In genomic region chr19:10871711-10872550, GRCh38 we compare ENCODE assay signal across 7 cellular contexts. TPM values are rescaled to one million over a fixed set of nuclear protein-coding genes. Genes with fewer than 3 reads are reported as not detected.
DNase-seq lines count a peak whose midpoint lies in the region; ATAC-seq and TF ChIP-seq lines count a peak whose summit lies in the region.

No MANE protein-coding gene starts in this region.

- peak overlapping the region; percentile 82 for H3K27ac Mint-ChIP-seq in stimulated activated effector memory CD8-positive, alpha-beta T cell treated with anti-CD3 and anti-CD28 coated beads, Interleukin-12 subunit alpha, Interleukin-12 subunit beta, amount 100 ng/mL, for 72 hours

- H3K9me3 Mint-ChIP-seq in stimulated activated effector memory CD8-positive, alpha-beta T cell treated with anti-CD3 and anti-CD28 coated beads, Interleukin-12 subunit alpha, Interleukin-12 subunit beta, amount 100 ng/mL, for 72 hours = no peaks in the 10 kb centered on the region

- H3K36me3 ChIP-seq in lower lobe of right lung = no peaks in the 10 kb centered on the region

- H3K4me3 Mint-ChIP-seq in stimulated activated effector memory CD8-positive, alpha-beta T cell treated with anti-CD3 and anti-CD28 coated beads, Interleukin-12 subunit alpha, Interleukin-12 subunit beta, amount 100 ng/mL, for 72 hours = peak overlapping the region; percentile 79

- H3K27ac ChIP-seq in VCaP (peak overlapping the region; percentile 89), coronary artery (peak overlapping the region; percentile 68 to 96), lower lobe of right lung (peak overlapping the region; percentile 79)

- no peaks in the 10 kb centered on the region for H3K9me3 ChIP-seq in lower lobe of right lung

- DNase-seq in coronary artery (ENCODE audit: low spot score) (no peak), lower lobe of right lung (peak; percentile 71), HCEC 1CT (no peak)
- peak; percentile 35 to 69 for DNase-seq in stimulated activated effector memory CD8-positive, alpha-beta T cell treated with anti-CD3 and anti-CD28 coated beads, Interleukin-12 subunit alpha, Interleukin-12 subunit beta, amount 100 ng/mL, for 72 hours (ENCODE audit: low spot score in 2 of 2)

- peaks cover 23% of the 10 kb centered on the region for H3K4me1 ChIP-seq in lower lobe of right lung

- H3K36me3 Mint-ChIP-seq in stimulated activated effector memory CD8-positive, alpha-beta T cell treated with anti-CD3 and anti-CD28 coated beads, Interleukin-12 subunit alpha, Interleukin-12 subunit beta, amount 100 ng/mL, for 72 hours = peaks cover 27% of the 10 kb centered on the region

- intact Hi-C loops in lower lobe of right lung (cut with DNase I) = no loop called here

- TF ChIP-seq CTCF in VCaP (conservative IDR thresholded peaks at IDR 0.05) (no peak), coronary artery (IDR thresholded peaks at IDR 0.05) (no peak), lower lobe of right lung (IDR thresholded peaks at IDR 0.05) (no peak)

- peak; percentile 13 for ATAC-seq in GM18861 (IDR thresholded peaks at IDR 0.05; ENCODE audit: unreplicated experiment)
- ATAC-seq in HG03108 (IDR thresholded peaks at IDR 0.05; ENCODE audit: unreplicated experiment) = peak; percentile 0
- no peak for ATAC-seq in lower lobe of right lung
- peak; percentile 8 for ATAC-seq in stimulated activated effector memory CD8-positive, alpha-beta T cell treated with anti-CD3 and anti-CD28 coated beads, Interleukin-12 subunit alpha, Interleukin-12 subunit beta, amount 100 ng/mL, for 72 hours

- H3K4me1 Mint-ChIP-seq in stimulated activated effector memory CD8-positive, alpha-beta T cell treated with anti-CD3 and anti-CD28 coated beads, Interleukin-12 subunit alpha, Interleukin-12 subunit beta, amount 100 ng/mL, for 72 hours = peaks cover 39% of the 10 kb centered on the region

- peak overlapping the region; percentile 98 for H3K4me3 ChIP-seq in coronary artery
- H3K4me3 ChIP-seq in lower lobe of right lung = peak overlapping the region; percentile 68

- H3K27me3 ChIP-seq in lower lobe of right lung (ENCODE audit: low read depth) = no peaks in the 10 kb centered on the region

RNA-seq across cellular contexts. Expression of gene CARM1, which starts 0.6 kb away (rescaled TPM):
- 27.5 TPM for total RNA-seq in lower lobe of right lung

RNA-seq across cellular contexts. Expression of gene C19orf38, which starts 23.7 kb away (rescaled TPM):
- 11.7 TPM for total RNA-seq in lower lobe of right lung

RNA-seq across cellular contexts. Expression of gene TMED1, which starts 35.9 kb away (rescaled TPM):
- 23.5 TPM for total RNA-seq in lower lobe of right lung

RNA-seq across cellular contexts. Expression of gene YIPF2, which starts 56.5 kb away (rescaled TPM):
- total RNA-seq in lower lobe of right lung = 42.2 TPM

RNA-seq across cellular contexts. Expression of gene TIMM29, which starts 56.7 kb away (rescaled TPM):
- 17.3 TPM for total RNA-seq in lower lobe of right lung

Comparison
In these comparisons a context has a peak if more than half of its experiments do, and no peak if none do; other contexts are left out.
1. ATAC-seq: peak in GM18861 (single experiment), HG03108 (single experiment) and stimulated activated effector memory CD8-positive, alpha-beta T cell treated with anti-CD3 and anti-CD28 coated beads, Interleukin-12 subunit alpha, Interleukin-12 subunit beta, amount 100 ng/mL, for 72 hours (single experiment); none in lower lobe of right lung (0 of 2).
2. DNase-seq: peak in lower lobe of right lung (single experiment) and stimulated activated effector memory CD8-positive, alpha-beta T cell treated with anti-CD3 and anti-CD28 coated beads, Interleukin-12 subunit alpha, Interleukin-12 subunit beta, amount 100 ng/mL, for 72 hours (2 of 2); none in coronary artery (single experiment) and HCEC 1CT (single experiment).
3. Peak in every context shown above with its lines, with median percentiles within 50 percentile points of each other: H3K27ac ChIP-seq.